In genomic region chr2:53987336-53987921, GRCh38 we compare ENCODE assay signal across 8 cellular contexts.
DNase-seq lines count a peak whose midpoint lies in the region; ATAC-seq and TF ChIP-seq lines count a peak whose summit lies in the region.

No MANE protein-coding gene starts in this region.

- peak; percentile 49 to 66 for DNase-seq in SHP77 (lab: John Stamatoyannopoulos, UW)
- peak; percentile 34 for DNase-seq in left kidney (ENCODE audit: low read depth, low spot score)
- no peak for DNase-seq in GM20000 (ENCODE audit: low spot score)
- DNase-seq in NCI-H524 treated with DMSO at 0.1 percent for 48 hours (lab: John Stamatoyannopoulos, UW), result no peak
- no peak for DNase-seq in substantia nigra (lab: John Stamatoyannopoulos, UW)
- no peak for DNase-seq in HK-2 (ENCODE audit: unreplicated experiment)

- ATAC-seq in GM18498 (IDR thresholded peaks at IDR 0.05; ENCODE audit: unreplicated experiment) (peak; percentile 67), HG03159 (IDR thresholded peaks at IDR 0.05; ENCODE audit: unreplicated experiment) (peak; percentile 60)

- no peak overlapping the region for H3K27ac ChIP-seq in substantia nigra (ENCODE audit: low read depth, low read length, poor library complexity, severe bottlenecking)

- no peak for TF ChIP-seq CTCF in GM20000 (IDR thresholded peaks at IDR 0.05; ENCODE audit: extremely low read depth, missing control alignments)

Comparison
In these comparisons a context has a peak if more than half of its experiments do, and no peak if none do; other contexts are left out.
1. DNase-seq: peak in SHP77 (2 of 2) and left kidney (single experiment); none in GM20000 (single experiment), NCI-H524 treated with DMSO at 0.1 percent for 48 hours (single experiment), substantia nigra (0 of 49) and HK-2 (single experiment).